ENCODE assay signal across 9 cellular contexts in genomic region chr19:1854542-1855039, GRCh38. TPM values are rescaled to one million over a fixed set of nuclear protein-coding genes. Genes with fewer than 3 reads are reported as not detected.
DNase-seq lines count a peak whose midpoint lies in the region; ATAC-seq, FAIRE-seq and TF ChIP-seq lines count a peak whose summit lies in the region.
"Had no signal": no experiment of that assay in that cellular context is flagged by ENCODE, and none has a peak within 500 bp of the region (broad histone marks: within the 10 kb centered on the region; RNA-seq: fewer than 3 reads in every experiment).

No MANE protein-coding gene starts in this region.

- intact Hi-C loops in HepG2 (cut with micrococcal nuclease; ENCODE audit: unreplicated experiment): no loop called here

- no peak for TF ChIP-seq CTCF in astrocyte (IDR thresholded peaks at IDR 0.05; ENCODE audit: insufficient read depth, low read depth, low read length)
- TF ChIP-seq CTCF in HepG2 (CRISPR knock-in tag; IDR thresholded peaks at IDR 0.05): no peak
- no peak for TF ChIP-seq CTCF in upper lobe of left lung (IDR thresholded peaks at IDR 0.05)

- BruUV-seq in HepG2 (replicated peaks; lab: Mats Ljungman, UMichigan): no TSS peak

- no peak overlapping the region for H3K9ac ChIP-seq in astrocyte (ENCODE audit: low read length)
- H3K9ac ChIP-seq in HepG2 (ENCODE audit: insufficient read depth, low read depth, low read length): no peak overlapping the region

- no peak for TF ChIP-seq RAD21 in HepG2 (CRISPR knock-in tag; IDR thresholded peaks at IDR 0.05)

- TF ChIP-seq POLR2A in HepG2 (IDR thresholded peaks at IDR 0.05; ENCODE audit: insufficient read depth in 1 of 2, low read depth in 2 of 2, low read length in 2 of 2): no peak
- TF ChIP-seq POLR2A in upper lobe of left lung (IDR thresholded peaks at IDR 0.05): no peak

- H4K20me1 ChIP-seq in astrocyte (ENCODE audit: insufficient read depth, low read length): peaks cover 83% of the 10 kb centered on the region
- H4K20me1 ChIP-seq in HepG2 (ENCODE audit: insufficient read depth, low read length): peaks cover 40% of the 10 kb centered on the region

- H3K4me1 ChIP-seq in astrocyte (ENCODE audit: insufficient read depth, low read length) (peaks cover 35% of the 10 kb centered on the region), HepG2 (ENCODE audit: insufficient read depth, low read length) (peaks cover 36% of the 10 kb centered on the region), upper lobe of left lung (peaks cover 60 to 82% (median 79%) of the 10 kb centered on the region in 4 donors)

- H3K27me3 ChIP-seq in astrocyte (ENCODE audit: insufficient read depth, low read length) (no peaks in the 10 kb centered on the region), HepG2 (ENCODE audit: control insufficient read depth in 1 of 2, insufficient read depth in 2 of 2, low read length in 2 of 2) (no peaks in the 10 kb centered on the region), upper lobe of left lung (no peaks in the 10 kb centered on the region)

- H3K79me2 ChIP-seq in astrocyte (ENCODE audit: insufficient read depth, low read length) (peaks cover 79% of the 10 kb centered on the region), HepG2 (ENCODE audit: insufficient read depth, low read length) (peaks cover 33% of the 10 kb centered on the region)

- H3K27ac ChIP-seq in astrocyte (ENCODE audit: low read depth, low read length) (no peak overlapping the region), HepG2 (ENCODE audit: extremely low read length, insufficient read depth, low read length) (peak overlapping the region; percentile 13), upper lobe of left lung (peak overlapping the region; percentile 93 to 95 (median 94))

- H3K27ac Mint-ChIP-seq in astrocyte (ENCODE audit: unreplicated experiment): no peak overlapping the region

- ATAC-seq in HepG2: no peak
- no peak for ATAC-seq in upper lobe of left lung (ENCODE audit: low FRiP score in 2 of 2)
- ATAC-seq in HG03175 (IDR thresholded peaks at IDR 0.05; ENCODE audit: unreplicated experiment): no peak

- in situ Hi-C loops in HepG2 (cut with HindIII; ENCODE audit: extremely low pct_ligation_motif_present, low pct_unique_long_range_greater_than_20kb): no loop called here

- DNase-seq in activated effector memory CD4-positive, alpha-beta T cell treated with anti-CD3 and anti-CD28 coated beads, Interleukin-2, amount 50 U/mL, for 16 hours: peak; percentile 65
- DNase-seq in activated effector memory CD4-positive, alpha-beta T cell treated with Interleukin-2 at 50 U/mL for 16 hours: no peak
- DNase-seq in astrocyte (ENCODE audit: low read depth) (no peak), HepG2 (ENCODE audit: low spot score) (no peak), upper lobe of left lung (peak; percentile 54 to 88), Kasumi-1 (lab: John Stamatoyannopoulos, UW) (no peak)
- DNase-seq in stimulated activated CD4-positive, alpha-beta T cell treated with anti-CD3 and anti-CD28 coated beads, Interleukin-4, amount 100 ng/mL, for 1 hour: no peak

- WGBS in HepG2 (ENCODE audit: low lambda C conversion rate): 97% methylated on average over 37 of the region's 37 CpGs
- 53 to 69% methylated on average over 16 to 37 of the region's 37 CpGs for WGBS in upper lobe of left lung, 2 donors

- peak overlapping the region; percentile 81 for H3K4me2 ChIP-seq in astrocyte (ENCODE audit: low read length)
- no peak overlapping the region for H3K4me2 ChIP-seq in HepG2 (ENCODE audit: low read depth, low read length)

- no peaks in the 10 kb centered on the region for H3K9me3 ChIP-seq in astrocyte (ENCODE audit: insufficient read depth, low read depth, low read length)
- no peaks in the 10 kb centered on the region for H3K9me3 ChIP-seq in HepG2 (ENCODE audit: low read length)
- H3K9me3 ChIP-seq in upper lobe of left lung: no peaks in the 10 kb centered on the region

- POLR2A ChIA-PET in HepG2 (lab: Yijun Ruan, JAX): no interaction called here

- no peaks in the 10 kb centered on the region for H3K27me3 Mint-ChIP-seq in astrocyte (ENCODE audit: low read depth, unreplicated experiment)

- H3K4me3 ChIP-seq in astrocyte (ENCODE audit: insufficient read depth, low read depth, low read length): no peak overlapping the region
- no peak overlapping the region for H3K4me3 ChIP-seq in HepG2 (replicated peaks in 1 of 3; ENCODE audit: insufficient read depth in 1 of 3, low read depth in 2 of 3, low read length in 3 of 3)
- peak overlapping the region in 3 of 4 donors; percentile 34 to 60 (median 47) for H3K4me3 ChIP-seq in upper lobe of left lung

- H3K4me1 Mint-ChIP-seq in astrocyte (ENCODE audit: low read depth, unreplicated experiment): peaks cover 18% of the 10 kb centered on the region

- FAIRE-seq in astrocyte (lab: Jason Lieb, UNC): no peak
- FAIRE-seq in HepG2 (lab: Jason Lieb, UNC): no peak
- FAIRE-seq: frontal cortex had no signal

- H3K36me3 Mint-ChIP-seq in astrocyte (ENCODE audit: low read depth, unreplicated experiment): no peaks in the 10 kb centered on the region

- TF ChIP-seq EP300 in HepG2 (IDR thresholded peaks at IDR 0.05; ENCODE audit: low read depth in 2 of 2, low read length in 2 of 2): no peak
- no peak for TF ChIP-seq EP300 in HepG2 (CRISPR knock-in tag; IDR thresholded peaks at IDR 0.05; ENCODE audit: borderline replicate concordance)
- no peak for TF ChIP-seq EP300 in upper lobe of left lung (IDR thresholded peaks at IDR 0.05)

- no peaks in the 10 kb centered on the region for H3K9me3 Mint-ChIP-seq in astrocyte (ENCODE audit: unreplicated experiment)

- H3K4me3 Mint-ChIP-seq in astrocyte (ENCODE audit: unreplicated experiment): no peak overlapping the region

- CTCF ChIA-PET in HepG2 (lab: Yijun Ruan, JAX; ENCODE audit: low intra/inter-chr PET ratio, low total read pairs): no interaction called here

- H2AFZ ChIP-seq in astrocyte (ENCODE audit: low read depth, low read length) (no peak overlapping the region), HepG2 (ENCODE audit: low read length) (no peak overlapping the region)

- H3K36me3 ChIP-seq in astrocyte (ENCODE audit: insufficient read depth, low read length) (no peaks in the 10 kb centered on the region), HepG2 (replicated peaks in 1 of 2; ENCODE audit: control insufficient read depth in 1 of 2, insufficient read depth in 2 of 2, low read length in 2 of 2) (0 out of 5 replicates have a peak, but pooled peaks cover 2 to 3% of the 10 kb centered on the region in 2 experiments), upper lobe of left lung (peaks cover 0 to 4% (median 0%) of the 10 kb centered on the region in 4 donors)

RNA-seq across cellular contexts. Expression of gene REXO1, which starts 6.3 kb away (rescaled TPM):
- total RNA-seq in astrocyte (35.5 and 36.2 TPM in 2 replicates), HepG2 (2016; rRNA removed; fragmentation: Illumina TruSeq; extraction: Trizol) (3.0 and 5.0 TPM in 2 replicates), upper lobe of left lung (100 to 1,000 TPM in 1 of 6 donors, 10 to 100 TPM in 5; 17.0 to 106 (median 38.8) TPM)
- 1.1 and 3.2 TPM in 2 replicates for total RNA-seq in HepG2 (2016; cell fraction: cytosol; rRNA removed; fragmentation: Illumina TruSeq; extraction: Trizol; ENCODE audit: low read depth)
- total RNA-seq in HepG2 (2016; cell fraction: insoluble cytoplasmic fraction; rRNA removed; fragmentation: Illumina TruSeq; extraction: Trizol): 4.1 and 5.2 TPM in 2 replicates
- 3.9 and 4.2 TPM in 2 replicates for total RNA-seq in HepG2 (2016; cell fraction: membrane; rRNA removed; fragmentation: Illumina TruSeq; extraction: Trizol)
- 6.0 and 7.6 TPM in 2 replicates for total RNA-seq in HepG2 (2016; cell fraction: nucleus; rRNA removed; fragmentation: Illumina TruSeq; extraction: Trizol)
- 11.2 and 13.0 TPM in 2 replicates for polyA plus RNA-seq in HepG2 (2011; rRNA removed)
- polyA plus RNA-seq in HepG2 (2011; cell fraction: cytosol; rRNA removed): 8.7 and 9.8 TPM in 2 replicates
- 91.1 and 123 TPM in 2 replicates for polyA plus RNA-seq in HepG2 (2011; cell fraction: nucleus; rRNA removed)
- polyA plus RNA-seq in HepG2 (2012): 13.8 and 15.4 TPM in 2 replicates
- polyA plus RNA-seq in HepG2 (2016; cell fraction: cytosol; fragmentation: Illumina TruSeq; extraction: Trizol; ENCODE audit: low read depth): 1.7 and 1.8 TPM in 2 replicates
- polyA plus RNA-seq in HepG2 (2016; cell fraction: insoluble cytoplasmic fraction; fragmentation: Illumina TruSeq; extraction: Trizol; ENCODE audit: low read depth): 7.3 and 10.0 TPM in 2 replicates
- polyA plus RNA-seq in HepG2 (2016; cell fraction: membrane; fragmentation: Illumina TruSeq; extraction: Trizol; ENCODE audit: low read depth): 5.1 and 5.3 TPM in 2 replicates
- polyA plus RNA-seq in HepG2 (2016; cell fraction: nucleus; fragmentation: Illumina TruSeq; extraction: Trizol; ENCODE audit: insufficient read depth, low read depth): 39.5 and 44.1 TPM in 2 replicates
- 16.3 and 19.1 TPM in 2 replicates for polyA minus RNA-seq in HepG2 (2011; rRNA and poly(A)+ RNA removed; ENCODE audit: low replicate concordance)
- polyA minus RNA-seq in HepG2 (2011; cell fraction: cytosol; rRNA and poly(A)+ RNA removed): 5.5 and 7.7 TPM in 2 replicates
- 9.3 and 10.8 TPM in 2 replicates for polyA minus RNA-seq in HepG2 (2011; cell fraction: nucleus; rRNA and poly(A)+ RNA removed)

RNA-seq across cellular contexts. Expression of gene KLF16, which starts 8.8 kb away (rescaled TPM):
- 52.4 and 58.1 TPM in 2 replicates for total RNA-seq in astrocyte
- total RNA-seq in HepG2 (2016; rRNA removed; fragmentation: Illumina TruSeq; extraction: Trizol): 6.2 and 6.7 TPM in 2 replicates
- total RNA-seq in HepG2 (2016; cell fraction: cytosol; rRNA removed; fragmentation: Illumina TruSeq; extraction: Trizol; ENCODE audit: low read depth): 2.1 and 2.2 TPM in 2 replicates
- total RNA-seq in HepG2 (2016; cell fraction: insoluble cytoplasmic fraction; rRNA removed; fragmentation: Illumina TruSeq; extraction: Trizol): 5.5 and 5.9 TPM in 2 replicates
- total RNA-seq in HepG2 (2016; cell fraction: membrane; rRNA removed; fragmentation: Illumina TruSeq; extraction: Trizol): 8.3 and 8.9 TPM in 2 replicates
- total RNA-seq in HepG2 (2016; cell fraction: nucleus; rRNA removed; fragmentation: Illumina TruSeq; extraction: Trizol): 4.0 and 4.8 TPM in 2 replicates
- 3.5 and 4.7 TPM in 2 replicates for polyA plus RNA-seq in HepG2 (2011; rRNA removed)
- polyA plus RNA-seq in HepG2 (2011; cell fraction: cytosol; rRNA removed): 3.7 and 7.0 TPM in 2 replicates
- 16.7 and 31.9 TPM in 2 replicates for polyA plus RNA-seq in HepG2 (2011; cell fraction: nucleus; rRNA removed)
- polyA plus RNA-seq in HepG2 (2012): 8.3 and 9.4 TPM in 2 replicates
- polyA plus RNA-seq in HepG2 (2016; cell fraction: cytosol; fragmentation: Illumina TruSeq; extraction: Trizol; ENCODE audit: low read depth): 3.2 and 3.4 TPM in 2 replicates
- polyA plus RNA-seq in HepG2 (2016; cell fraction: insoluble cytoplasmic fraction; fragmentation: Illumina TruSeq; extraction: Trizol; ENCODE audit: low read depth): 12.0 and 14.3 TPM in 2 replicates
- 8.9 and 9.3 TPM in 2 replicates for polyA plus RNA-seq in HepG2 (2016; cell fraction: membrane; fragmentation: Illumina TruSeq; extraction: Trizol; ENCODE audit: low read depth)
- 11.4 and 12.0 TPM in 2 replicates for polyA plus RNA-seq in HepG2 (2016; cell fraction: nucleus; fragmentation: Illumina TruSeq; extraction: Trizol; ENCODE audit: insufficient read depth, low read depth)
- polyA minus RNA-seq in HepG2 (2011; rRNA and poly(A)+ RNA removed; ENCODE audit: low replicate concordance): 3.1 and 9.7 TPM in 2 replicates
- 8.9 and 15.3 TPM in 2 replicates for polyA minus RNA-seq in HepG2 (2011; cell fraction: cytosol; rRNA and poly(A)+ RNA removed)
- polyA minus RNA-seq in HepG2 (2011; cell fraction: nucleus; rRNA and poly(A)+ RNA removed): 2.1 and 2.2 TPM in 2 replicates
- 10 to 100 TPM in 4 of 6 donors, 1 to 10 TPM in 2; 6.9 to 39.9 (median 16.4) TPM for total RNA-seq in upper lobe of left lung

RNA-seq across cellular contexts. Expression of gene ABHD17A, which starts 30.7 kb away (rescaled TPM):
- total RNA-seq in astrocyte (56.7 and 61.4 TPM in 2 replicates), HepG2 (2016; rRNA removed; fragmentation: Illumina TruSeq; extraction: Trizol) (27.9 and 40.8 TPM in 2 replicates), upper lobe of left lung (100 to 1,000 TPM in 4 of 6 donors, 10 to 100 TPM in 2; 63.4 to 143 (median 108) TPM)
- total RNA-seq in HepG2 (2016; cell fraction: cytosol; rRNA removed; fragmentation: Illumina TruSeq; extraction: Trizol; ENCODE audit: low read depth): 52.2 and 64.4 TPM in 2 replicates
- total RNA-seq in HepG2 (2016; cell fraction: insoluble cytoplasmic fraction; rRNA removed; fragmentation: Illumina TruSeq; extraction: Trizol): 24.0 and 37.3 TPM in 2 replicates
- total RNA-seq in HepG2 (2016; cell fraction: membrane; rRNA removed; fragmentation: Illumina TruSeq; extraction: Trizol): 65.2 and 82.2 TPM in 2 replicates
- 17.1 and 19.3 TPM in 2 replicates for total RNA-seq in HepG2 (2016; cell fraction: nucleus; rRNA removed; fragmentation: Illumina TruSeq; extraction: Trizol)
- polyA plus RNA-seq in HepG2 (2011; rRNA removed): 27.7 and 44.6 TPM in 2 replicates
- 25.9 and 53.1 TPM in 2 replicates for polyA plus RNA-seq in HepG2 (2011; cell fraction: cytosol; rRNA removed)
- 72.5 and 83.8 TPM in 2 replicates for polyA plus RNA-seq in HepG2 (2011; cell fraction: nucleus; rRNA removed)
- 11.9 and 16.2 TPM in 2 replicates for polyA plus RNA-seq in HepG2 (2012)
- polyA plus RNA-seq in HepG2 (2016; cell fraction: cytosol; fragmentation: Illumina TruSeq; extraction: Trizol; ENCODE audit: low read depth): 51.0 and 62.5 TPM in 2 replicates
- 25.3 and 27.0 TPM in 2 replicates for polyA plus RNA-seq in HepG2 (2016; cell fraction: insoluble cytoplasmic fraction; fragmentation: Illumina TruSeq; extraction: Trizol; ENCODE audit: low read depth)
- 54.6 and 60.4 TPM in 2 replicates for polyA plus RNA-seq in HepG2 (2016; cell fraction: membrane; fragmentation: Illumina TruSeq; extraction: Trizol; ENCODE audit: low read depth)
- polyA plus RNA-seq in HepG2 (2016; cell fraction: nucleus; fragmentation: Illumina TruSeq; extraction: Trizol; ENCODE audit: insufficient read depth, low read depth): 38.7 and 42.0 TPM in 2 replicates
- polyA minus RNA-seq in HepG2 (2011; rRNA and poly(A)+ RNA removed; ENCODE audit: low replicate concordance): 15.0 and 50.9 TPM in 2 replicates
- 17.2 and 18.0 TPM in 2 replicates for polyA minus RNA-seq in HepG2 (2011; cell fraction: cytosol; rRNA and poly(A)+ RNA removed)
- polyA minus RNA-seq in HepG2 (2011; cell fraction: nucleus; rRNA and poly(A)+ RNA removed): 5.7 and 5.8 TPM in 2 replicates

RNA-seq across cellular contexts. Expression of gene ATP8B3, which starts 42.5 kb away (rescaled TPM):
- total RNA-seq in astrocyte (3.0 and 4.4 TPM in 2 replicates), HepG2 (2016; rRNA removed; fragmentation: Illumina TruSeq; extraction: Trizol) (1.8 and 2.6 TPM in 2 replicates), upper lobe of left lung (1 to 10 TPM in 3 of 6 donors, under 1 TPM in 3; under 0.01 to 6.2 (median 1.1) TPM)
- 0.35 and 0.40 TPM in 2 replicates for total RNA-seq in HepG2 (2016; cell fraction: cytosol; rRNA removed; fragmentation: Illumina TruSeq; extraction: Trizol; ENCODE audit: low read depth)
- 1.8 and 2.6 TPM in 2 replicates for total RNA-seq in HepG2 (2016; cell fraction: insoluble cytoplasmic fraction; rRNA removed; fragmentation: Illumina TruSeq; extraction: Trizol)
- total RNA-seq in HepG2 (2016; cell fraction: membrane; rRNA removed; fragmentation: Illumina TruSeq; extraction: Trizol): 1.2 and 1.7 TPM in 2 replicates
- total RNA-seq in HepG2 (2016; cell fraction: nucleus; rRNA removed; fragmentation: Illumina TruSeq; extraction: Trizol): 1.9 and 3.5 TPM in 2 replicates
- polyA plus RNA-seq in HepG2 (2011; rRNA removed): 5.8 and 5.9 TPM in 2 replicates
- 3.8 and 4.8 TPM in 2 replicates for polyA plus RNA-seq in HepG2 (2011; cell fraction: cytosol; rRNA removed)
- 10.6 and 12.8 TPM in 2 replicates for polyA plus RNA-seq in HepG2 (2011; cell fraction: nucleus; rRNA removed)
- polyA plus RNA-seq in HepG2 (2012): 2.4 and 2.5 TPM in 2 replicates
- 0.36 and 0.59 TPM in 2 replicates for polyA plus RNA-seq in HepG2 (2016; cell fraction: cytosol; fragmentation: Illumina TruSeq; extraction: Trizol; ENCODE audit: low read depth)
- 1.1 and 2.2 TPM in 2 replicates for polyA plus RNA-seq in HepG2 (2016; cell fraction: insoluble cytoplasmic fraction; fragmentation: Illumina TruSeq; extraction: Trizol; ENCODE audit: low read depth)
- 0.69 and 0.98 TPM in 2 replicates for polyA plus RNA-seq in HepG2 (2016; cell fraction: membrane; fragmentation: Illumina TruSeq; extraction: Trizol; ENCODE audit: low read depth)
- polyA plus RNA-seq in HepG2 (2016; cell fraction: nucleus; fragmentation: Illumina TruSeq; extraction: Trizol; ENCODE audit: insufficient read depth, low read depth): 9.6 and 11.4 TPM in 2 replicates
- 10.3 and 16.8 TPM in 2 replicates for polyA minus RNA-seq in HepG2 (2011; rRNA and poly(A)+ RNA removed; ENCODE audit: low replicate concordance)
- polyA minus RNA-seq in HepG2 (2011; cell fraction: cytosol; rRNA and poly(A)+ RNA removed): 4.6 and 5.4 TPM in 2 replicates
- polyA minus RNA-seq in HepG2 (2011; cell fraction: nucleus; rRNA and poly(A)+ RNA removed): 2.7 and 3.0 TPM in 2 replicates
- total RNA-seq: frontal cortex had no signal

RNA-seq across cellular contexts. Expression of gene ADAT3, which starts 50.6 kb away (rescaled TPM):
- total RNA-seq in astrocyte (3.7 and 5.7 TPM in 2 replicates), HepG2 (2016; rRNA removed; fragmentation: Illumina TruSeq; extraction: Trizol) (2.0 and 3.5 TPM in 2 replicates), upper lobe of left lung (10 to 100 TPM in 4 of 6 donors, 1 to 10 TPM in 2; 6.1 to 25.1 (median 12.0) TPM)
- 0.79 and 0.81 TPM in 2 replicates for total RNA-seq in HepG2 (2016; cell fraction: cytosol; rRNA removed; fragmentation: Illumina TruSeq; extraction: Trizol; ENCODE audit: low read depth)
- 1.7 and 3.1 TPM in 2 replicates for total RNA-seq in HepG2 (2016; cell fraction: insoluble cytoplasmic fraction; rRNA removed; fragmentation: Illumina TruSeq; extraction: Trizol)
- 1.7 and 2.1 TPM in 2 replicates for total RNA-seq in HepG2 (2016; cell fraction: membrane; rRNA removed; fragmentation: Illumina TruSeq; extraction: Trizol)
- 1.5 and 1.9 TPM in 2 replicates for total RNA-seq in HepG2 (2016; cell fraction: nucleus; rRNA removed; fragmentation: Illumina TruSeq; extraction: Trizol)
- 0.95 and 1.4 TPM in 2 replicates for polyA plus RNA-seq in HepG2 (2011; rRNA removed)
- polyA plus RNA-seq in HepG2 (2011; cell fraction: cytosol; rRNA removed): 0.94 and 1.7 TPM in 2 replicates
- polyA plus RNA-seq in HepG2 (2011; cell fraction: nucleus; rRNA removed): 6.4 and 7.8 TPM in 2 replicates
- polyA plus RNA-seq in HepG2 (2012): 1.3 and 1.7 TPM in 2 replicates
- polyA plus RNA-seq in HepG2 (2016; cell fraction: cytosol; fragmentation: Illumina TruSeq; extraction: Trizol; ENCODE audit: low read depth): 0.68 TPM in 2 replicates
- 2.8 and 3.5 TPM in 2 replicates for polyA plus RNA-seq in HepG2 (2016; cell fraction: insoluble cytoplasmic fraction; fragmentation: Illumina TruSeq; extraction: Trizol; ENCODE audit: low read depth)
- polyA plus RNA-seq in HepG2 (2016; cell fraction: membrane; fragmentation: Illumina TruSeq; extraction: Trizol; ENCODE audit: low read depth): 1.1 and 1.4 TPM in 2 replicates
- polyA plus RNA-seq in HepG2 (2016; cell fraction: nucleus; fragmentation: Illumina TruSeq; extraction: Trizol; ENCODE audit: insufficient read depth, low read depth): 5.0 and 6.1 TPM in 2 replicates
- 2.1 and 3.8 TPM in 2 replicates for polyA minus RNA-seq in HepG2 (2011; rRNA and poly(A)+ RNA removed; ENCODE audit: low replicate concordance)
- polyA minus RNA-seq in HepG2 (2011; cell fraction: cytosol; rRNA and poly(A)+ RNA removed): 1.3 and 1.6 TPM in 2 replicates
- polyA minus RNA-seq in HepG2 (2011; cell fraction: nucleus; rRNA and poly(A)+ RNA removed): 2.3 and 2.6 TPM in 2 replicates

Comparison
In these comparisons a context has a peak if more than half of its experiments do, and no peak if none do; other contexts are left out.
1. DNase-seq: peak in activated effector memory CD4-positive, alpha-beta T cell treated with anti-CD3 and anti-CD28 coated beads, Interleukin-2, amount 50 U/mL, for 16 hours (single experiment) and upper lobe of left lung (2 of 2); none in activated effector memory CD4-positive, alpha-beta T cell treated with Interleukin-2 at 50 U/mL for 16 hours (single experiment), astrocyte (single experiment), HepG2 (single experiment), Kasumi-1 (0 of 2) and stimulated activated CD4-positive, alpha-beta T cell treated with anti-CD3 and anti-CD28 coated beads, Interleukin-4, amount 100 ng/mL, for 1 hour (single experiment).
2. H3K4me3 ChIP-seq: peak in upper lobe of left lung (3 of 4); none in astrocyte (single experiment) and HepG2 (0 of 3).